In genomic region chr20:8877294-8877693, GRCh38 we compare ENCODE assay signal across 36 cellular contexts.
"Had no signal": no experiment of that assay in that cellular context is flagged by ENCODE, and none has a peak within 500 bp of the region (broad histone marks: within the 10 kb centered on the region; RNA-seq: fewer than 3 reads in every experiment).

No MANE protein-coding gene starts in this region.

- ATAC-seq: activated CD8-positive, alpha-beta T cell treated with anti-CD3 and anti-CD28 coated beads for 36 hours; activated naive CD4-positive, alpha-beta T cell treated with anti-CD3 and anti-CD28 coated beads, Interleukin-2, amount 50 U/mL, for 72 hours; activated T-cell treated with anti-CD3 and anti-CD28 coated beads, Interleukin-2, amount 50 U/mL, for 4 hours; activated T-cell treated with anti-CD3 and anti-CD28 coated beads, Interleukin-2, amount 50 U/mL, for 72 hours; activated T-helper 17 cell treated with anti-CD3 and anti-CD28 coated beads, Interleukin-2, amount 50 U/mL, for 72 hours; body of pancreas had no signal

- H3K27me3 ChIP-seq: adrenal gland, body of pancreas, brain microvascular endothelial cell, breast epithelium had no signal

- FAIRE-seq: astrocyte, TTC549 had no signal

- H3K36me3 Mint-ChIP-seq: activated naive CD4-positive, alpha-beta T cell treated with anti-CD3 and anti-CD28 coated beads, Interleukin-2, amount 50 U/mL, for 72 hours; activated naive CD8-positive, alpha-beta T cell treated with anti-CD3 and anti-CD28 coated beads for 36 hours had no signal

- DNase-seq: activated B cell treated with CpG ODN at 0.5 μM for 24 hours; activated CD4-positive, alpha-beta memory T cell treated with anti-CD3 and anti-CD28 coated beads for 36 hours; activated CD4-positive, alpha-beta T cell treated with anti-CD3 and anti-CD28 coated beads for 4 hours; activated CD4-positive, alpha-beta T cell treated with anti-CD3 and anti-CD28 coated beads, Interleukin-2, amount 10 ng/mL, durations not matched to agents 24 days and 14 days; activated CD4-positive, alpha-beta T cell treated with anti-CD3 and anti-CD28 coated beads, Interleukin-2, amount 50 U/mL, for 1 hour; activated CD4-positive, alpha-beta T cell treated with anti-CD3 and anti-CD28 coated beads, Interleukin-2, amount 50 U/mL, for 4 hours; activated CD4-positive, CD25-positive, alpha-beta regulatory T cell treated with anti-CD3 and anti-CD28 coated beads, Interleukin-2, amount 50 U/mL, for 72 hours; activated CD8-positive, alpha-beta memory T cell treated with anti-CD3 and anti-CD28 coated beads, Interleukin-2, amount 50 U/mL, for 4 hours; activated CD8-positive, alpha-beta T cell treated with anti-CD3 and anti-CD28 coated beads for 36 hours; activated effector memory CD4-positive, alpha-beta T cell treated with anti-CD3 and anti-CD28 coated beads, Interleukin-2, amount 50 U/mL, for 16 hours; activated gamma-delta T cell treated with Interleukin-2 at 50 U/mL for 16 hours; activated naive CD4-positive, alpha-beta T cell; activated naive CD4-positive, alpha-beta T cell treated with anti-CD3 and anti-CD28 coated beads for 36 hours; activated naive CD4-positive, alpha-beta T cell treated with anti-CD3 and anti-CD28 coated beads, Interleukin-2, amount 50 U/mL, for 16 hours; activated naive CD8-positive, alpha-beta T cell treated with anti-CD3 and anti-CD28 coated beads for 36 hours; activated T-cell treated with anti-CD3 and anti-CD28 coated beads for 4 hours; activated T-cell treated with anti-CD3 and anti-CD28 coated beads, Interleukin-2, amount 50 U/mL, for 1 hour; activated T-cell treated with anti-CD3 and anti-CD28 coated beads, Interleukin-2, amount 50 U/mL, for 4 hours; activated T-cell treated with anti-CD3 and anti-CD28 coated beads, Interleukin-2, amount 50 U/mL, for 72 hours; adrenal gland; amniotic stem cell; aorta; body of pancreas; brain microvascular endothelial cell; central memory CD4-positive, alpha-beta T cell; T-helper 2 cell; T-helper 9 cell had no signal

- H3K9me3 ChIP-seq: adrenal gland, body of pancreas, breast epithelium had no signal

- H3K27me3 Mint-ChIP-seq: activated B cell treated with CpG ODN at 0.5 μM for 24 hours; activated CD4-positive, alpha-beta memory T cell treated with anti-CD3 and anti-CD28 coated beads for 36 hours; activated CD4-positive, alpha-beta T cell treated with anti-CD3 and anti-CD28 coated beads, Interleukin-2, amount 10 ng/mL, durations not matched to agents 24 days and 14 days; activated CD8-positive, alpha-beta T cell treated with anti-CD3 and anti-CD28 coated beads for 36 hours; activated naive CD8-positive, alpha-beta T cell treated with anti-CD3 and anti-CD28 coated beads for 36 hours; activated T-helper 17 cell treated with anti-CD3 and anti-CD28 coated beads, Interleukin-2, amount 50 U/mL, for 72 hours had no signal

- H3K4me3 Mint-ChIP-seq: activated B cell treated with CpG ODN at 0.5 μM for 24 hours; activated CD4-positive, alpha-beta memory T cell treated with anti-CD3 and anti-CD28 coated beads for 36 hours; activated CD4-positive, alpha-beta T cell treated with anti-CD3 and anti-CD28 coated beads, Interleukin-2, amount 10 ng/mL, durations not matched to agents 24 days and 14 days; activated CD8-positive, alpha-beta T cell treated with anti-CD3 and anti-CD28 coated beads for 36 hours; activated naive CD4-positive, alpha-beta T cell treated with anti-CD3 and anti-CD28 coated beads for 36 hours; activated naive CD8-positive, alpha-beta T cell treated with anti-CD3 and anti-CD28 coated beads for 36 hours; activated T-cell treated with anti-CD3 and anti-CD28 coated beads, Interleukin-2, amount 50 U/mL, for 4 hours; activated T-cell treated with anti-CD3 and anti-CD28 coated beads, Interleukin-2, amount 50 U/mL, for 72 hours; activated T-helper 1 cell treated with anti-CD3 and anti-CD28 coated beads, Interleukin-12 subunit alpha, Interleukin-12 subunit beta, Interleukin-2, Interleukin-4 antibody, amounts not matched to agents 30 ng/mL and 10 ng/mL and 1 ng/mL, durations not matched to agents 14 hours and 24 hours and 36 hours; activated T-helper 17 cell treated with anti-CD3 and anti-CD28 coated beads, Interleukin-2, amount 50 U/mL, for 72 hours; T-helper 1 cell treated with Interleukin-12 subunit alpha and Interleukin-12 subunit beta and Interleukin-4 antibody, amounts not matched to agents 30 μg/mL and 1 μg/mL, for 36 hours; T-helper 2 cell treated with Interferon-gamma antibody and Interleukin-4, amounts not matched to agents 5 μg/mL and 100 μg/mL, for 36 hours had no signal

- H3K27ac Mint-ChIP-seq: activated B cell treated with CpG ODN at 0.5 μM for 24 hours; activated CD4-positive, alpha-beta memory T cell treated with anti-CD3 and anti-CD28 coated beads for 36 hours; activated CD4-positive, alpha-beta T cell treated with anti-CD3 and anti-CD28 coated beads, Interleukin-2, amount 10 ng/mL, durations not matched to agents 24 days and 14 days; activated CD8-positive, alpha-beta T cell treated with anti-CD3 and anti-CD28 coated beads for 36 hours; activated naive CD4-positive, alpha-beta T cell treated with anti-CD3 and anti-CD28 coated beads for 36 hours; activated naive CD4-positive, alpha-beta T cell treated with anti-CD3 and anti-CD28 coated beads, Interleukin-2, amount 50 U/mL, for 72 hours; activated naive CD8-positive, alpha-beta T cell treated with anti-CD3 and anti-CD28 coated beads for 36 hours; activated T-cell treated with anti-CD3 and anti-CD28 coated beads, Interleukin-2, amount 50 U/mL, for 72 hours; activated T-helper 1 cell treated with anti-CD3 and anti-CD28 coated beads, Interleukin-12 subunit alpha, Interleukin-12 subunit beta, Interleukin-2, Interleukin-4 antibody, amounts not matched to agents 30 ng/mL and 10 ng/mL and 1 ng/mL, durations not matched to agents 14 hours and 24 hours and 36 hours; activated T-helper 17 cell treated with anti-CD3 and anti-CD28 coated beads, Interleukin-2, amount 50 U/mL, for 72 hours; T-helper 1 cell treated with Interleukin-12 subunit alpha and Interleukin-12 subunit beta and Interleukin-4 antibody, amounts not matched to agents 30 μg/mL and 1 μg/mL, for 36 hours; T-helper 2 cell treated with Interferon-gamma antibody and Interleukin-4, amounts not matched to agents 5 μg/mL and 100 μg/mL, for 36 hours had no signal

- H3K4me1 ChIP-seq: adrenal gland, body of pancreas, breast epithelium had no signal

- H3K4me1 Mint-ChIP-seq: activated B cell treated with CpG ODN at 0.5 μM for 24 hours; activated CD4-positive, alpha-beta T cell treated with anti-CD3 and anti-CD28 coated beads, Interleukin-2, amount 10 ng/mL, durations not matched to agents 24 days and 14 days; activated naive CD8-positive, alpha-beta T cell treated with anti-CD3 and anti-CD28 coated beads for 36 hours; activated T-helper 17 cell treated with anti-CD3 and anti-CD28 coated beads, Interleukin-2, amount 50 U/mL, for 72 hours had no signal

- H3K4me3 ChIP-seq: adrenal gland, body of pancreas, breast epithelium had no signal

- H3K9me3 Mint-ChIP-seq: activated B cell treated with CpG ODN at 0.5 μM for 24 hours; activated CD4-positive, alpha-beta memory T cell treated with anti-CD3 and anti-CD28 coated beads for 36 hours; activated CD4-positive, alpha-beta T cell treated with anti-CD3 and anti-CD28 coated beads, Interleukin-2, amount 10 ng/mL, durations not matched to agents 24 days and 14 days; activated CD8-positive, alpha-beta T cell treated with anti-CD3 and anti-CD28 coated beads for 36 hours; activated naive CD4-positive, alpha-beta T cell treated with anti-CD3 and anti-CD28 coated beads for 36 hours; activated naive CD8-positive, alpha-beta T cell treated with anti-CD3 and anti-CD28 coated beads for 36 hours; activated T-cell treated with anti-CD3 and anti-CD28 coated beads, Interleukin-2, amount 50 U/mL, for 4 hours; activated T-helper 1 cell treated with anti-CD3 and anti-CD28 coated beads, Interleukin-12 subunit alpha, Interleukin-12 subunit beta, Interleukin-2, Interleukin-4 antibody, amounts not matched to agents 30 ng/mL and 10 ng/mL and 1 ng/mL, durations not matched to agents 14 hours and 24 hours and 36 hours; T-helper 1 cell treated with Interleukin-12 subunit alpha and Interleukin-12 subunit beta and Interleukin-4 antibody, amounts not matched to agents 30 μg/mL and 1 μg/mL, for 36 hours; T-helper 2 cell treated with Interferon-gamma antibody and Interleukin-4, amounts not matched to agents 5 μg/mL and 100 μg/mL, for 36 hours had no signal

- H3K27ac ChIP-seq: adrenal gland, body of pancreas, brain microvascular endothelial cell, breast epithelium, VCaP had no signal

- H3K36me3 ChIP-seq: adrenal gland, brain microvascular endothelial cell, breast epithelium had no signal
